ENCODE assay signal across 13 cellular contexts in the genomic region with DNA sequence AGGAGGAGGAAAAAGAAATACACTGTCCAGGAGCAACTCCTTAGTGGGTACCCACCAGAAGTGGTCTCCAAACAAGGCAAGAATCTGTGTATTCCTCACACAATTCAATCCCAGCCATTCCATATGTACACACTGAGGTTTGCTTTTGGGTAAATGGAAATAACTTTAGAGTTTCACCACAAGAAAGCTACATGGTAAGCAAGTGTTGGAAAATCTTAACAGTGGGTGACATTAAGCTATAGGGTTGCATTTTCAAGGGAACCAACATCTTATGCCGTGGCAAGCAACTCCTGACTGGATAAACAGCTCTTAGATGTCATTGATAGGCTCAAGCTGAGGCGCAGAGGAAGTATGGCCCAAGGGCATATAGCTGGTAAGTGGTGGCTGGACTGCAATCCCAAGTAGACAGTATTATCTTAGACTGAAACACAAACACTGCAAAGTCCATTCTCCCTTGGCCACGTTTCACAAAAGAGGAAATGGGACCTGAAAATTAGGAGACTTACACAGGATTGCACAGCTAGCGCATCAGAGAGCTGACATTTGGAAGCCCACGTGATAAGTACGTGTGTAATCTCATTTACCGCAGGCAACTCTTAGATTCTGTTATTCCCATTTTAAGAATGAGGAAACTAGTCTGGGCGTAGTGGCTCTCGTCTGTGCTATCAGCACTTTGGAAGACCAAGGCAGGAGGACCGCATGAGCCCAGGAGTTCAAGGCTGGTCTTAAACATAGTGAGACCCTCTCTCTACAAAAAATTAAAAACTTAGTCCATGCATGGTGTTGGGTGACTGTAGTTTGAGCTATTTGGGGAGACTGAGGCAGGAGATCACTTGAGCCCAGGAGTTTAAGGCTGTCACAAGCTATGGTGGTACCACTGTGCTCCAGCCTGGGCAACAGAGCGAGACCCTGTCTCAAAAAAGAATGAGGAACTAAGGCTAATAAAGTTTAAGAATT. TPM values are rescaled to one million over a fixed set of nuclear protein-coding genes. Genes with fewer than 3 reads are reported as not detected.
A peak's percentile ranks its signal among the peaks of the same experiment; 100 is the strongest.
DNase-seq lines count a peak whose midpoint lies in the region; ATAC-seq, FAIRE-seq and TF ChIP-seq lines count a peak whose summit lies in the region.
"Had no signal": no experiment of that assay in that cellular context is flagged by ENCODE, and none has a peak within 500 bp of the region (broad histone marks: within the 10 kb centered on the region; RNA-seq: fewer than 3 reads in every experiment).

No MANE protein-coding gene starts in this region.

- peaks cover 21% of the 10 kb centered on the region for H3F3A ChIP-seq in OCI-LY1 (ENCODE audit: insufficient read depth, low read length)

- ATAC-seq in K562 (peak; percentile 7), HG02623 (IDR thresholded peaks at IDR 0.05; ENCODE audit: unreplicated experiment) (no peak)
- no peak for ATAC-seq in stimulated activated naive CD8-positive, alpha-beta T cell treated with anti-CD3 and anti-CD28 coated beads, Interleukin-15, amount 100 ng/mL, for 72 hours

- H3K36me3 ChIP-seq in OCI-LY1 (ENCODE audit: insufficient read depth, low read length) (no peaks in the 10 kb centered on the region), K562 (ENCODE audit: control insufficient read depth, insufficient read depth, low read length) (no peaks in the 10 kb centered on the region)

- TF ChIP-seq POLR2A in K562 (conservative IDR thresholded peaks at IDR 0.05) (no peak), H54 (IDR thresholded peaks at IDR 0.05; ENCODE audit: low read depth, low read length) (no peak)

- peak; percentile 79 for TF ChIP-seq EP300 in K562 (IDR thresholded peaks at IDR 0.05; ENCODE audit: low read length)

- no peaks in the 10 kb centered on the region for H3K9me1 ChIP-seq in K562 (ENCODE audit: control insufficient read depth, insufficient read depth, low read length)

- H3K79me2 ChIP-seq in OCI-LY1 (ENCODE audit: insufficient read depth, low read length) (no peaks in the 10 kb centered on the region), K562 (ENCODE audit: control insufficient read depth, insufficient read depth, low read length) (peaks cover 20% of the 10 kb centered on the region)

- H3K4me2 ChIP-seq in OCI-LY1 (ENCODE audit: low read length) (peak overlapping the region; percentile 41), K562 (ENCODE audit: insufficient read depth, low read length) (peak overlapping the region; percentile 70)

- H3K9me2 ChIP-seq in OCI-LY1 (ENCODE audit: low read depth, low read length): no peaks in the 10 kb centered on the region

- H4K20me1 ChIP-seq in OCI-LY1 (ENCODE audit: insufficient read depth, low read length) (no peaks in the 10 kb centered on the region), K562 (replicated peaks; ENCODE audit: control insufficient read depth, insufficient read depth, low read length) (no peaks in the 10 kb centered on the region)

- no peak for TF ChIP-seq CTCF in HL-60 (IDR thresholded peaks at IDR 0.05; ENCODE audit: insufficient read depth, low read length)
- no peak for TF ChIP-seq CTCF in OCI-LY1 (IDR thresholded peaks at IDR 0.05; ENCODE audit: low read length)
- no peak for TF ChIP-seq CTCF in K562 (IDR thresholded peaks at IDR 0.05 in 2 of 3, conservative IDR thresholded peaks at IDR 0.05 in 1 of 3; ENCODE audit: insufficient read depth in 2 of 3, low read depth in 1 of 3, low read length in 3 of 3)

- H3K9me3 ChIP-seq in OCI-LY1 (ENCODE audit: low read length) (no peaks in the 10 kb centered on the region), K562 (replicated peaks; ENCODE audit: control insufficient read depth, insufficient read depth, low read depth, low read length) (0 out of 2 replicates have a peak, but pooled peaks cover 2% of the 10 kb centered on the region)

- no peak overlapping the region for H3K4me3 Mint-ChIP-seq in stimulated activated naive CD8-positive, alpha-beta T cell treated with anti-CD3 and anti-CD28 coated beads, Interleukin-15, amount 100 ng/mL, for 72 hours
- H3K4me3 Mint-ChIP-seq: nephron progenitor cell had no signal

- H3K4me1 ChIP-seq in OCI-LY1 (ENCODE audit: insufficient read depth, low read length, severe bottlenecking) (peaks cover 71% of the 10 kb centered on the region), K562 (replicated peaks in 1 of 2; ENCODE audit: control insufficient read depth in 2 of 2, insufficient read depth in 2 of 2, low read length in 2 of 2) (peaks cover 32 to 57% of the 10 kb centered on the region in 2 experiments)

- H3K4me1 Mint-ChIP-seq in stimulated activated naive CD8-positive, alpha-beta T cell treated with anti-CD3 and anti-CD28 coated beads, Interleukin-15, amount 100 ng/mL, for 72 hours: peaks cover 23% of the 10 kb centered on the region

- DNase-seq in HL-60 (ENCODE audit: low read depth in 1 of 2, low spot score in 1 of 2) (peak in 1 of 2 experiments; percentile 82), K562 (ENCODE audit: extremely low read depth in 1 of 4, low spot score in 3 of 4) (peak in 2 of 4 experiments; percentile 57 to 80), pons (ENCODE audit: low spot score) (peak; percentile 84), NCI-H1105 (lab: John Stamatoyannopoulos, UW) (no peak), H54 (ENCODE audit: insufficient read length, low spot score) (no peak)
- DNase-seq in stimulated activated naive CD8-positive, alpha-beta T cell treated with anti-CD3 and anti-CD28 coated beads, Interleukin-15, amount 100 ng/mL, for 72 hours: no peak
- DNase-seq: activated CD4-positive, alpha-beta T cell treated with anti-CD3 and anti-CD28 coated beads, Interleukin-2, amount 50 U/mL, for 48 hours; activated gamma-delta T cell; NCI-H187 treated with DMSO at 0.1 percent for 48 hours; nephron progenitor cell; T-helper 2 cell had no signal

- H3K27me3 ChIP-seq in HL-60 (ENCODE audit: insufficient read depth, poor library complexity, severe bottlenecking) (no peaks in the 10 kb centered on the region), OCI-LY1 (ENCODE audit: insufficient read depth, low read length) (no peaks in the 10 kb centered on the region), K562 (ENCODE audit: control insufficient read depth in 2 of 2, insufficient read depth in 2 of 2, low read length in 2 of 2) (no peaks in the 10 kb centered on the region)

- H3K27me3 Mint-ChIP-seq in stimulated activated naive CD8-positive, alpha-beta T cell treated with anti-CD3 and anti-CD28 coated beads, Interleukin-15, amount 100 ng/mL, for 72 hours: no peaks in the 10 kb centered on the region

- H3K9me3 Mint-ChIP-seq in stimulated activated naive CD8-positive, alpha-beta T cell treated with anti-CD3 and anti-CD28 coated beads, Interleukin-15, amount 100 ng/mL, for 72 hours: no peaks in the 10 kb centered on the region
- H3K9me3 Mint-ChIP-seq: nephron progenitor cell had no signal

- TF ChIP-seq RAD21 in K562 (CRISPR knock-in tag; conservative IDR thresholded peaks at IDR 0.05 in 1 of 2, IDR thresholded peaks at IDR 0.05 in 1 of 2): peak in 1 of 2 experiments; percentile 22; a peak in 2 of 4 replicates

- no peak overlapping the region for H2AFZ ChIP-seq in OCI-LY1 (ENCODE audit: low read length)
- H2AFZ ChIP-seq in K562 (ENCODE audit: low read depth, low read length): peak overlapping the region; percentile 91

- POLR2A ChIA-PET in K562 (lab: Yijun Ruan, JAX): interaction anchor here (0.6 to 7.1 kb wide), 20 partner anchors 9 to 211 kb away, joined by 3 to 73 read pairs (median 4); a partner anchor contains a TSS

- peak overlapping the region; percentile 60 for H3K27ac ChIP-seq in HL-60 (replicated peaks)
- H3K27ac ChIP-seq in OCI-LY1 (ENCODE audit: low read depth, low read length, poor library complexity, severe bottlenecking): peak overlapping the region; percentile 95
- peak overlapping the region; percentile 75 for H3K27ac ChIP-seq in K562 (ENCODE audit: extremely low read depth, low read depth, low read length)

- H3K4me3 ChIP-seq in HL-60 (replicated peaks; ENCODE audit: insufficient read depth, low read length): no peak overlapping the region
- H3K4me3 ChIP-seq in OCI-LY1 (ENCODE audit: low read depth, low read length, poor library complexity, severe bottlenecking): no peak overlapping the region
- H3K4me3 ChIP-seq in K562: no peak overlapping the region

- 10% methylated on average over 11 of the region's 11 CpGs for WGBS in K562 (ENCODE audit: insufficient coverage, low coverage, missing lambda C conversion rate)

- no TSS peak for BruUV-seq in K562 (replicated peaks; lab: Mats Ljungman, UMichigan)

- in situ Hi-C loops in K562 (cut with MboI): loop anchor here (5.0 kb wide), 1 partner anchor 70 kb away; no protein-coding TSS in a partner anchor

- peak overlapping the region in 1 of 2 donors; percentile 5 for H3K27ac Mint-ChIP-seq in stimulated activated naive CD8-positive, alpha-beta T cell treated with anti-CD3 and anti-CD28 coated beads, Interleukin-15, amount 100 ng/mL, for 72 hours
- H3K27ac Mint-ChIP-seq: nephron progenitor cell had no signal

- H3K9ac ChIP-seq in OCI-LY1 (ENCODE audit: low read length) (peak overlapping the region; percentile 36), K562 (ENCODE audit: insufficient read depth in 1 of 2, low read depth in 2 of 2, low read length in 2 of 2) (peak overlapping the region; percentile 7 to 51; a peak in 3 of 4 replicates)

- FAIRE-seq in K562 (lab: Jason Lieb, UNC) (peak; percentile 70), H54 (lab: Jason Lieb, UNC) (no peak)

- CTCF ChIA-PET in K562 (lab: Yijun Ruan, JAX; ENCODE audit: low intra/inter-chr PET ratio): interaction anchor here (1.0 kb wide), 1 partner anchor 71 kb away, joined by 3 read pairs; no protein-coding TSS in a partner anchor

- intact Hi-C loops in K562 (cut with micrococcal nuclease): loop anchor here (1.0 to 10.0 kb wide), 2 partner anchors 71 to 133 kb away; a partner anchor contains a TSS

RNA-seq across cellular contexts. Expression of a gene that starts 4.0 kb away (rescaled TPM):
- 104 and 356 TPM in 2 replicates for total RNA-seq in K562 (2011; cell fraction: chromatin; rRNA removed; ENCODE audit: low replicate concordance)
- 54.4 and 64.3 TPM in 2 replicates for total RNA-seq in K562 (2011; cell fraction: nucleolus; rRNA removed)
- total RNA-seq in K562 (2011; cell fraction: nucleoplasm; rRNA removed): 179 and 274 TPM in 2 replicates
- total RNA-seq in K562 (2014; rRNA removed) (29.8 and 34.1 TPM in 2 replicates), K562 (2014; rRNA removed; fragmentation: Illumina TruSeq; extraction: Trizol) (60.2 and 70.5 TPM in 2 replicates), K562 (2015; rRNA removed; fragmentation: Illumina TruSeq; extraction: Trizol) (45.4 and 48.3 TPM in 2 replicates), K562 (2021) (40.5 and 42.4 TPM in 2 replicates)
- polyA plus RNA-seq in K562 (2011; rRNA removed) (27.8 and 39.5 TPM in 2 replicates), K562 (2014; fragmentation: Illumina TruSeq; extraction: Trizol) (23.0 and 25.3 TPM in 2 replicates), K562 (2014; fragmentation: Nextera tagmentation; extraction: Ambion mirVana) (10 to 100 TPM; 10.1 to 11.2 TPM), K562 (2014; rRNA removed) (22.9 and 28.0 TPM in 2 replicates)
- 9.7 and 20.5 TPM in 2 replicates for polyA plus RNA-seq in K562 (2011; cell fraction: cytosol; rRNA removed)
- polyA plus RNA-seq in K562 (2011; cell fraction: nucleus; rRNA removed): 26.0 and 35.2 TPM in 2 replicates
- polyA plus RNA-seq in K562 (2012): 17.7 and 21.7 TPM in 2 replicates
- polyA minus RNA-seq in K562 (2011; rRNA and poly(A)+ RNA removed): 152 and 172 TPM in 2 replicates
- polyA minus RNA-seq in K562 (2011; cell fraction: cytosol; rRNA and poly(A)+ RNA removed): 28.8 and 35.4 TPM in 2 replicates
- 123 and 195 TPM in 2 replicates for polyA minus RNA-seq in K562 (2011; cell fraction: nucleus; rRNA and poly(A)+ RNA removed)

RNA-seq across cellular contexts. Expression of a gene that starts 31.5 kb away (rescaled TPM):
- total RNA-seq in K562 (2011; cell fraction: chromatin; rRNA removed; ENCODE audit: low replicate concordance): 108 and 251 TPM in 2 replicates
- total RNA-seq in K562 (2011; cell fraction: nucleolus; rRNA removed): 84.9 and 94.7 TPM in 2 replicates
- 175 and 253 TPM in 2 replicates for total RNA-seq in K562 (2011; cell fraction: nucleoplasm; rRNA removed)
- 440 and 497 TPM in 2 replicates for total RNA-seq in K562 (2014; rRNA removed)
- total RNA-seq in K562 (2014; rRNA removed; fragmentation: Illumina TruSeq; extraction: Trizol): 567 and 664 TPM in 2 replicates
- 577 and 626 TPM in 2 replicates for total RNA-seq in K562 (2015; rRNA removed; fragmentation: Illumina TruSeq; extraction: Trizol)
- total RNA-seq in K562 (2021): 524 and 567 TPM in 2 replicates
- 329 and 455 TPM in 2 replicates for polyA plus RNA-seq in K562 (2011; rRNA removed)
- polyA plus RNA-seq in K562 (2011; cell fraction: cytosol; rRNA removed): 77.8 and 235 TPM in 2 replicates
- 298 and 403 TPM in 2 replicates for polyA plus RNA-seq in K562 (2011; cell fraction: nucleus; rRNA removed)
- 541 and 564 TPM in 2 replicates for polyA plus RNA-seq in K562 (2012)
- polyA plus RNA-seq in K562 (2014; fragmentation: Illumina TruSeq; extraction: Trizol): 478 and 498 TPM in 2 replicates
- polyA plus RNA-seq in K562 (2014; fragmentation: Nextera tagmentation; extraction: Ambion mirVana): 100 to 1,000 TPM; 124 to 158 TPM
- polyA plus RNA-seq in K562 (2014; rRNA removed): 539 and 577 TPM in 2 replicates
- polyA minus RNA-seq in K562 (2011; rRNA and poly(A)+ RNA removed): 224 and 259 TPM in 2 replicates
- 123 and 142 TPM in 2 replicates for polyA minus RNA-seq in K562 (2011; cell fraction: cytosol; rRNA and poly(A)+ RNA removed)
- polyA minus RNA-seq in K562 (2011; cell fraction: nucleus; rRNA and poly(A)+ RNA removed): 91.1 and 169 TPM in 2 replicates
